In genomic region chr2:46162329-46162870, GRCh38 we compare ENCODE assay signal across 13 cellular contexts.
DNase-seq lines count a peak whose midpoint lies in the region; TF ChIP-seq lines count a peak whose summit lies in the region.
"Had no signal": no experiment of that assay in that cellular context is flagged by ENCODE, and none has a peak within 500 bp of the region (broad histone marks: within the 10 kb centered on the region; RNA-seq: fewer than 3 reads in every experiment).

No MANE protein-coding gene starts in this region.

- intact Hi-C loops in PC-9 (cut with micrococcal nuclease; ENCODE audit: unreplicated experiment): no loop called here
- intact Hi-C loops in stomach (cut with DNase I; ENCODE audit: low total_unique reads): no loop called here

- BruUV-seq in PC-9 (replicated peaks; lab: Mats Ljungman, UMichigan): no TSS peak

- peaks cover 31% of the 10 kb centered on the region for H3K4me1 ChIP-seq in GM23248 (ENCODE audit: insufficient read depth)
- H3K4me1 ChIP-seq in PC-9 (replicated peaks; ENCODE audit: insufficient read depth): peaks cover 73% of the 10 kb centered on the region
- peaks cover 13 to 54% (median 32%) of the 10 kb centered on the region in 4 donors for H3K4me1 ChIP-seq in stomach
- H3K4me1 ChIP-seq: pancreas had no signal

- H3K27me3 Mint-ChIP-seq in glutamatergic neuron (ENCODE audit: unreplicated experiment): peaks cover 4% of the 10 kb centered on the region
- H3K27me3 Mint-ChIP-seq: activated CD4-positive, alpha-beta T cell treated with anti-CD3 and anti-CD28 coated beads, Interleukin-2, amount 10 ng/mL, durations not matched to agents 7 days and 5 days had no signal

- 44 to 54% methylated on average over 6 of the region's 6 CpGs for WGBS in GM23248 (ENCODE audit: low coverage in 1 of 2, low lambda C conversion rate in 2 of 2, missing lambda C conversion rate in 2 of 2), 2 experiments
- 58 to 83% (median 79%) methylated on average over 6 of the region's 6 CpGs for WGBS in stomach, 5 donors

- CTCF ChIA-PET in PC-9 (lab: Charles Lee): interaction anchor here (2.7 kb wide), 1 partner anchor 100 kb away, joined by 17 read pairs; no protein-coding TSS in a partner anchor

- H3K79me2 ChIP-seq in GM23248 (ENCODE audit: insufficient read depth): no peaks in the 10 kb centered on the region
- H3K79me2 ChIP-seq in PC-9 (ENCODE audit: low read depth): no peaks in the 10 kb centered on the region

- no peak overlapping the region for H3K4me3 Mint-ChIP-seq in glutamatergic neuron (ENCODE audit: unreplicated experiment)
- H3K4me3 Mint-ChIP-seq: activated CD4-positive, alpha-beta T cell treated with anti-CD3 and anti-CD28 coated beads, Interleukin-2, amount 10 ng/mL, durations not matched to agents 7 days and 5 days; activated T-cell treated with anti-CD3 and anti-CD28 coated beads, Interleukin-2, amount 50 U/mL, for 4 hours had no signal

- H3K27ac ChIP-seq in GM23248 (peak overlapping the region; percentile 32), PC-9 (peak overlapping the region; percentile 96), stomach (peak overlapping the region in 3 of 5 donors; percentile 19 to 79 (median 29))
- H3K27ac ChIP-seq: pancreas had no signal

- H3K9me3 ChIP-seq in GM23248 (ENCODE audit: low read depth): no peaks in the 10 kb centered on the region
- no peaks in the 10 kb centered on the region for H3K9me3 ChIP-seq in PC-9 (ENCODE audit: insufficient read depth, low read depth)
- H3K9me3 ChIP-seq in stomach: no peaks in the 10 kb centered on the region
- H3K9me3 ChIP-seq: pancreas had no signal

- H3K36me3 ChIP-seq in GM23248 (ENCODE audit: low read depth) (no peaks in the 10 kb centered on the region), PC-9 (ENCODE audit: low read depth) (no peaks in the 10 kb centered on the region), stomach (peaks cover 3 to 20% (median 10%) of the 10 kb centered on the region in 4 donors)
- H3K36me3 ChIP-seq: pancreas had no signal

- H3K4me2 ChIP-seq in GM23248 (ENCODE audit: unreplicated experiment) (peak overlapping the region; percentile 2), PC-9 (0 out of 2 replicates have a peak overlapping the region, but pooled peaks have one; percentile 11)

- H4K20me1 ChIP-seq in GM23248 (ENCODE audit: insufficient read depth): no peaks in the 10 kb centered on the region
- no peaks in the 10 kb centered on the region for H4K20me1 ChIP-seq in PC-9 (ENCODE audit: insufficient read depth)

- H3K4me1 Mint-ChIP-seq in glutamatergic neuron (ENCODE audit: low read depth, unreplicated experiment): peaks cover 2% of the 10 kb centered on the region
- H3K4me1 Mint-ChIP-seq: activated CD4-positive, alpha-beta T cell treated with anti-CD3 and anti-CD28 coated beads, Interleukin-2, amount 10 ng/mL, durations not matched to agents 7 days and 5 days had no signal

- H3K4me3 ChIP-seq in GM23248 (no peak overlapping the region), PC-9 (no peak overlapping the region), fibroblast of villous mesenchyme (ENCODE audit: low read depth, low read length) (no peak overlapping the region), stomach (no peak overlapping the region)
- H3K4me3 ChIP-seq: pancreas had no signal

- H3K27me3 ChIP-seq in GM23248 (replicated peaks; ENCODE audit: insufficient read depth) (no peaks in the 10 kb centered on the region), PC-9 (ENCODE audit: insufficient read depth, low read depth) (no peaks in the 10 kb centered on the region), stomach (no peaks in the 10 kb centered on the region)
- H3K27me3 ChIP-seq: pancreas had no signal

- POLR2A ChIA-PET in PC-9 (lab: Charles Lee; ENCODE audit: unreplicated experiment): interaction anchor here (0.7 kb wide), 1 partner anchor 33 kb away, joined by 5 read pairs; no protein-coding TSS in a partner anchor

- H3K9me2 ChIP-seq in GM23248 (ENCODE audit: insufficient read depth) (no peaks in the 10 kb centered on the region), PC-9 (ENCODE audit: insufficient read depth) (no peaks in the 10 kb centered on the region)

- TF ChIP-seq CTCF in PC-9 (conservative IDR thresholded peaks at IDR 0.05): no peak
- no peak for TF ChIP-seq CTCF in fibroblast of villous mesenchyme (IDR thresholded peaks at IDR 0.05; ENCODE audit: insufficient read depth, low read depth, low read length)
- no peak for TF ChIP-seq CTCF in stomach (IDR thresholded peaks at IDR 0.05)
- TF ChIP-seq CTCF in glutamatergic neuron (IDR thresholded peaks at IDR 0.05; ENCODE audit: partially characterized antibody, unreplicated experiment): no peak

- DNase-seq in GM23248: peak; percentile 77
- no peak for DNase-seq in PC-9
- peak; percentile 88 for DNase-seq in fibroblast of villous mesenchyme (ENCODE audit: low read depth)
- no peak for DNase-seq in stomach
- no peak for DNase-seq in glutamatergic neuron
- DNase-seq in NCI-H2107 treated with DMSO at 0.1 percent for 48 hours (lab: John Stamatoyannopoulos, UW; ENCODE audit: unreplicated experiment): no peak
- no peak for DNase-seq in stimulated activated CD4-positive, alpha-beta T cell treated with anti-CD3 and anti-CD28 coated beads, Interleukin-4, amount 100 ng/mL, for 4 hours
- DNase-seq: activated CD4-positive, alpha-beta T cell treated with anti-CD3 and anti-CD28 coated beads, Interleukin-2, amount 10 ng/mL, durations not matched to agents 7 days and 5 days; activated T-cell treated with anti-CD3 and anti-CD28 coated beads, Interleukin-2, amount 50 U/mL, for 4 hours; dermis blood vessel endothelial cell; NCI-H2081 treated with DMSO at 0.1 percent for 48 hours; NCI-H82; pancreas had no signal

- TF ChIP-seq POLR2A in stomach (IDR thresholded peaks at IDR 0.05): no peak

- in situ Hi-C loops in GM23248 (cut with MboI): no loop called here

- no peak for TF ChIP-seq EP300 in stomach (IDR thresholded peaks at IDR 0.05)

- H2AFZ ChIP-seq in GM23248: no peak overlapping the region
- no peak overlapping the region for H2AFZ ChIP-seq in PC-9

- no peak overlapping the region for H3K9ac ChIP-seq in GM23248

- H3F3A ChIP-seq in GM23248 (ENCODE audit: insufficient read depth): peaks cover 17% of the 10 kb centered on the region; the same call in 1 of the 2 replicates
- peaks cover 38% of the 10 kb centered on the region for H3F3A ChIP-seq in PC-9 (ENCODE audit: insufficient read depth, low read depth)

- peaks cover 4% of the 10 kb centered on the region for H3K9me3 Mint-ChIP-seq in glutamatergic neuron (ENCODE audit: unreplicated experiment)
- H3K9me3 Mint-ChIP-seq: activated CD4-positive, alpha-beta T cell treated with anti-CD3 and anti-CD28 coated beads, Interleukin-2, amount 10 ng/mL, durations not matched to agents 7 days and 5 days; activated T-cell treated with anti-CD3 and anti-CD28 coated beads, Interleukin-2, amount 50 U/mL, for 4 hours had no signal

- H3K36me3 Mint-ChIP-seq in glutamatergic neuron (ENCODE audit: unreplicated experiment): peaks cover 7% of the 10 kb centered on the region

- no peak overlapping the region for H3K27ac Mint-ChIP-seq in glutamatergic neuron (ENCODE audit: unreplicated experiment)
- H3K27ac Mint-ChIP-seq: activated CD4-positive, alpha-beta T cell treated with anti-CD3 and anti-CD28 coated beads, Interleukin-2, amount 10 ng/mL, durations not matched to agents 7 days and 5 days had no signal

Comparison
In these comparisons a context has a peak if more than half of its experiments do, and no peak if none do; other contexts are left out.
1. DNase-seq: peak in GM23248 (single experiment) and fibroblast of villous mesenchyme (single experiment); none in PC-9 (0 of 2), stomach (single experiment), glutamatergic neuron (single experiment), NCI-H2107 treated with DMSO at 0.1 percent for 48 hours (single experiment) and stimulated activated CD4-positive, alpha-beta T cell treated with anti-CD3 and anti-CD28 coated beads, Interleukin-4, amount 100 ng/mL, for 4 hours (0 of 2).
2. H3K27ac ChIP-seq: peak in every context shown above with its lines; median percentile 96 in PC-9; 32 in GM23248; 29 in stomach.